In genomic region chr12:110776410-110776809, GRCh38 we compare ENCODE assay signal across 12 cellular contexts. TPM values are rescaled to one million over a fixed set of nuclear protein-coding genes. Genes with fewer than 3 reads are reported as not detected.
DNase-seq lines count a peak whose midpoint lies in the region; ATAC-seq and TF ChIP-seq lines count a peak whose summit lies in the region.
"Had no signal": no experiment of that assay in that cellular context is flagged by ENCODE, and none has a peak within 500 bp of the region (broad histone marks: within the 10 kb centered on the region; RNA-seq: fewer than 3 reads in every experiment).

No MANE protein-coding gene starts in this region.

- peak overlapping the region in 1 of 4 donors; percentile 1 for H3K4me3 Mint-ChIP-seq in CD4-positive, CD25-positive, alpha-beta regulatory T cell
- peak overlapping the region; percentile 71 for H3K4me3 Mint-ChIP-seq in activated naive CD8-positive, alpha-beta T cell

- H3K9me3 Mint-ChIP-seq in CD4-positive, CD25-positive, alpha-beta regulatory T cell: peaks cover 0 to 1% (median 0%) of the 10 kb centered on the region in 7 donors
- no peaks in the 10 kb centered on the region for H3K9me3 Mint-ChIP-seq in activated naive CD8-positive, alpha-beta T cell (ENCODE audit: low read depth)

- peak in 1 of 3 donors; percentile 72 for DNase-seq in CD4-positive, CD25-positive, alpha-beta regulatory T cell
- DNase-seq in inferior parietal cortex (ENCODE audit: extremely low spot score) (no peak), H7 (no peak), sigmoid colon (no peak), NCI-H1048 (lab: John Stamatoyannopoulos, UW) (no peak)
- DNase-seq: head of caudate nucleus had no signal

- no peak overlapping the region for H3K27ac ChIP-seq in CD4-positive, CD25-positive, alpha-beta regulatory T cell (ENCODE audit: insufficient read depth, low read length, poor library complexity, severe bottlenecking)
- no peak overlapping the region for H3K27ac ChIP-seq in sigmoid colon
- H3K27ac ChIP-seq: C4-2B, SK-N-MC, thoracic aorta had no signal

- WGBS in sigmoid colon, 2 donors: 50 to 62% methylated on average over 4 of the region's 4 CpGs

- ATAC-seq in CD4-positive, CD25-positive, alpha-beta regulatory T cell (ENCODE audit: low read depth in 2 of 2): peak; percentile 44 to 48
- ATAC-seq in GM19452 (IDR thresholded peaks at IDR 0.05; ENCODE audit: unreplicated experiment) (peak; percentile 96), HG03432 (IDR thresholded peaks at IDR 0.05; ENCODE audit: unreplicated experiment) (peak; percentile 93)

- no peak for TF ChIP-seq CTCF in sigmoid colon (IDR thresholded peaks at IDR 0.05)

- no peak for TF ChIP-seq EP300 in sigmoid colon (IDR thresholded peaks at IDR 0.05)

- no peaks in the 10 kb centered on the region for H3K36me3 Mint-ChIP-seq in CD4-positive, CD25-positive, alpha-beta regulatory T cell
- no peaks in the 10 kb centered on the region for H3K36me3 Mint-ChIP-seq in activated naive CD8-positive, alpha-beta T cell

- intact Hi-C loops in sigmoid colon (cut with DNase I): no loop called here

- H3K9me3 ChIP-seq in CD4-positive, CD25-positive, alpha-beta regulatory T cell (ENCODE audit: control insufficient read depth in 2 of 2, low read length in 2 of 2): no peaks in the 10 kb centered on the region
- no peaks in the 10 kb centered on the region for H3K9me3 ChIP-seq in sigmoid colon
- H3K9me3 ChIP-seq: thoracic aorta had no signal

- no peak overlapping the region for H3K4me3 ChIP-seq in CD4-positive, CD25-positive, alpha-beta regulatory T cell (ENCODE audit: low read depth, low read length)
- no peak overlapping the region for H3K4me3 ChIP-seq in H7 (ENCODE audit: insufficient read depth, low read depth, low read length)
- H3K4me3 ChIP-seq in sigmoid colon: no peak overlapping the region
- H3K4me3 ChIP-seq: SK-N-MC, thoracic aorta had no signal

- H3K4me1 Mint-ChIP-seq in CD4-positive, CD25-positive, alpha-beta regulatory T cell: peaks cover 31 to 55% (median 44%) of the 10 kb centered on the region in 4 donors
- H3K4me1 Mint-ChIP-seq in activated naive CD8-positive, alpha-beta T cell (ENCODE audit: low read depth): peaks cover 67% of the 10 kb centered on the region

- no peaks in the 10 kb centered on the region for H3K36me3 ChIP-seq in CD4-positive, CD25-positive, alpha-beta regulatory T cell (ENCODE audit: control insufficient read depth, insufficient read depth, low read length)
- H3K36me3 ChIP-seq in H7 (replicated peaks; ENCODE audit: control insufficient read depth, insufficient read depth, low read length): no peaks in the 10 kb centered on the region
- no peaks in the 10 kb centered on the region for H3K36me3 ChIP-seq in sigmoid colon
- H3K36me3 ChIP-seq: thoracic aorta had no signal

- no peaks in the 10 kb centered on the region for H3K27me3 ChIP-seq in CD4-positive, CD25-positive, alpha-beta regulatory T cell (ENCODE audit: control insufficient read depth, insufficient read depth, low read length)
- H3K27me3 ChIP-seq in H7 (ENCODE audit: control insufficient read depth, insufficient read depth, low read length) (no peaks in the 10 kb centered on the region), sigmoid colon (no peaks in the 10 kb centered on the region)

- peak overlapping the region in 1 of 3 donors; percentile 65 for H3K27ac Mint-ChIP-seq in CD4-positive, CD25-positive, alpha-beta regulatory T cell
- H3K27ac Mint-ChIP-seq in activated naive CD8-positive, alpha-beta T cell: peak overlapping the region; percentile 94

- no peak for TF ChIP-seq POLR2A in sigmoid colon (IDR thresholded peaks at IDR 0.05)

- H3K27me3 Mint-ChIP-seq in CD4-positive, CD25-positive, alpha-beta regulatory T cell: no peaks in the 10 kb centered on the region
- no peaks in the 10 kb centered on the region for H3K27me3 Mint-ChIP-seq in activated naive CD8-positive, alpha-beta T cell

- peaks cover 28% of the 10 kb centered on the region for H3K4me1 ChIP-seq in CD4-positive, CD25-positive, alpha-beta regulatory T cell (ENCODE audit: control insufficient read depth, insufficient read depth, low read length, poor library complexity, severe bottlenecking)
- no peaks in the 10 kb centered on the region for H3K4me1 ChIP-seq in sigmoid colon

RNA-seq across cellular contexts. Expression of gene PPP1CC, which starts 33.7 kb away (rescaled TPM):
- 166 TPM for total RNA-seq in CD4-positive, CD25-positive, alpha-beta regulatory T cell
- 100 to 1,000 TPM; 166 to 177 (median 175) TPM for polyA plus RNA-seq in CD4-positive, CD25-positive, alpha-beta regulatory T cell
- 251 and 310 TPM in 2 replicates for total RNA-seq in H7 (2014; rRNA removed; shearing (Covaris generic))
- total RNA-seq in sigmoid colon: 100 to 1,000 TPM; 140 to 208 (median 171) TPM
- 100 to 1,000 TPM; 107 to 272 (median 153) TPM for polyA plus RNA-seq in sigmoid colon

Comparison
In these comparisons a context has a peak if more than half of its experiments do, and no peak if none do; other contexts are left out.
1. ATAC-seq: peak in every context shown above with its lines; median percentile 96 in GM19452; 93 in HG03432; 46 in CD4-positive, CD25-positive, alpha-beta regulatory T cell.